30 cellular contexts compared by ENCODE assay signal in the genomic region with DNA sequence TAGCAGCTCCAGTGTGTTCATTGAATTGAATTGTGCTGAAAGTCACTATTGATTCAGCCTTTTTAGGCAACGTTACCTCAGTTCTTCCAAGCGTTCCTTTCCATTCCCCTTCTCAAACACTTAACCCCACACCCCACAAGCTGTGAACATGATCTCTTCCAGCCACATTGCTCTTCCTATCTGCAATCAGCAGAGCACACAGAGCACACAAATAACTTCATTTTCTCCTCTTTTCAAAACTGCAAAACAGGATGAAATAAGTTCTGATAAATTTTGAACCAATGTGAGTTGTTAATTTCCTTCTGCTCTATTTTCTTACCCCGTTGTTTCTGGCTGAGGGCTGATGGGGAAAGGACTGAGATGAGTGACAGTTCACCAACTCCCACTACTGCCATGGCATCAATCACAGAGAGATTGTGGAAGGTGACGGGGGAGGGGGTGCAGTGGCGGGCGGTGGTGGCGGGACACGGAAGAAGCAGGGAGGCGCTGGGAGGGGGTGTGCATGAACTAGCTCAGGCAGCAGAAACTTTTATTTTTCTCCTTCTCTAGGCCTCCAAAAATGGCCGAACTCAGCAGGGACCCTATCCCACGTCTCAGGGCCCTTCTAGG.
"Had no signal": no experiment of that assay in that cellular context is flagged by ENCODE, and none has a peak within 500 bp of the region (broad histone marks: within the 10 kb centered on the region; RNA-seq: fewer than 3 reads in every experiment).

No MANE protein-coding gene starts in this region.

- FAIRE-seq: frontal cortex had no signal

- H3K27me3 ChIP-seq: adrenal gland, body of pancreas, cardiac muscle cell, dorsolateral prefrontal cortex, heart left ventricle had no signal

- H3K4me3 ChIP-seq: adrenal gland, body of pancreas, cardiac muscle cell, coronary artery, dorsolateral prefrontal cortex, heart left ventricle had no signal

- H3K27ac ChIP-seq: adrenal gland, body of pancreas, cardiac muscle cell, coronary artery, dorsolateral prefrontal cortex, heart left ventricle had no signal

- H3K36me3 ChIP-seq: adrenal gland, cardiac muscle cell, heart left ventricle had no signal

- H3K9me3 ChIP-seq: adrenal gland, body of pancreas, heart left ventricle had no signal

- H3K4me1 ChIP-seq: adrenal gland, body of pancreas had no signal

- DNase-seq: activated CD4-positive, alpha-beta memory T cell treated with anti-CD3 and anti-CD28 coated beads for 36 hours; activated CD4-positive, alpha-beta T cell treated with anti-CD3 and anti-CD28 coated beads for 36 hours; activated CD4-positive, alpha-beta T cell treated with anti-CD3 and anti-CD28 coated beads, Interleukin-2, amount 10 ng/mL, durations not matched to agents 24 days and 14 days; activated CD4-positive, CD25-positive, alpha-beta regulatory T cell; activated CD4-positive, CD25-positive, alpha-beta regulatory T cell treated with anti-CD3 and anti-CD28 coated beads, Interleukin-2, amount 50 U/mL, for 72 hours; activated CD8-positive, alpha-beta memory T cell treated with anti-CD3 and anti-CD28 coated beads, Interleukin-2, amount 10 ng/mL, durations not matched to agents 7 days and 5 days; activated CD8-positive, alpha-beta memory T cell treated with anti-CD3 and anti-CD28 coated beads, Interleukin-2, amount 50 U/mL, for 4 hours; activated CD8-positive, alpha-beta T cell treated with anti-CD3 and anti-CD28 coated beads, Interleukin-2, amount 10 ng/mL, durations not matched to agents 7 days and 5 days; activated effector memory CD4-positive, alpha-beta T cell treated with anti-CD3 and anti-CD28 coated beads, Interleukin-2, amount 50 U/mL, for 16 hours; activated naive CD4-positive, alpha-beta T cell treated with anti-CD3 and anti-CD28 coated beads for 36 hours; activated naive CD8-positive, alpha-beta T cell treated with anti-CD3 and anti-CD28 coated beads for 36 hours; activated naive CD8-positive, alpha-beta T cell treated with anti-CD3 and anti-CD28 coated beads, Interleukin-2, amount 50 U/mL, for 24 hours; activated T-cell treated with anti-CD3 and anti-CD28 coated beads, Interleukin-2, amount 50 U/mL, for 1 hour; activated T-cell treated with anti-CD3 and anti-CD28 coated beads, Interleukin-2, amount 50 U/mL, for 48 hours; adrenal gland; amygdala; aorta; body of pancreas; dorsolateral prefrontal cortex; effector memory CD4-positive, alpha-beta T cell; endodermal cell; foreskin fibroblast; heart left ventricle; T-helper 1 cell; T-helper 17 cell; T1000 had no signal

- ATAC-seq: activated CD4-positive, alpha-beta T cell treated with anti-CD3 and anti-CD28 coated beads for 36 hours; activated CD8-positive, alpha-beta memory T cell treated with anti-CD3 and anti-CD28 coated beads, Interleukin-2, amount 10 ng/mL, durations not matched to agents 7 days and 5 days; activated CD8-positive, alpha-beta T cell treated with anti-CD3 and anti-CD28 coated beads, Interleukin-2, amount 10 ng/mL, durations not matched to agents 7 days and 5 days; activated naive CD8-positive, alpha-beta T cell treated with anti-CD3 and anti-CD28 coated beads, Interleukin-2, amount 50 U/mL, for 24 hours; body of pancreas; esophagus mucosa; heart left ventricle; T-helper 17 cell had no signal
